In the genomic region with DNA sequence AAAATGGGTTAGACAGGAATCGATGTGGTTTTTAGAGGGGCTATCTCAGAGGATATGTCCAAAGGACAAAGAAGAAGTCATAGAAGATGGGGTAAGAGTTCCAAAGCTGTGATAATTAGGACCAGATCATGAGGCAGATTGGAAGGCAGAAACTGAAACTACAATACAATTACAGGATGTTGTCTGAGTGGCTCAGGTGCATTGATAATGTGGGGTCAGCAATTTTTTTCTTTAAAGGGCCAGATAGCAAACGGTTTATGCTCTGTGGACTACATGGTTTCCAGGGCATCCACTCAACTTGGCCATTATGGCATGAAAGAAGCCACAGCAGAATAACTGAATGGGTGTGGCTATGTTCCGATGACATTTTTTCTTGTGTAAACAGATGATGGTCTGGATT, we compare ENCODE assay signal across 18 cellular contexts.
A peak's percentile ranks its signal among the peaks of the same experiment; 100 is the strongest.
DNase-seq lines count a peak whose midpoint lies in the region; ATAC-seq, FAIRE-seq and TF ChIP-seq lines count a peak whose summit lies in the region.
"Had no signal": no experiment of that assay in that cellular context is flagged by ENCODE, and none has a peak within 500 bp of the region (broad histone marks: within the 10 kb centered on the region; RNA-seq: fewer than 3 reads in every experiment).

No MANE protein-coding gene starts in this region.

- H3K9ac ChIP-seq in HepG2 (ENCODE audit: insufficient read depth, low read depth, low read length) (no peak overlapping the region), KMS-11 (no peak overlapping the region), PC-3 (ENCODE audit: low read length) (no peak overlapping the region), Karpas-422 (ENCODE audit: low read length) (no peak overlapping the region)

- POLR2A ChIA-PET in HepG2 (lab: Yijun Ruan, JAX) (no interaction called here), PC-3 (lab: Charles Lee; ENCODE audit: unreplicated experiment) (no interaction called here)
- POLR2A ChIA-PET in activated CD4-positive, alpha-beta memory T cell treated with anti-CD3 and anti-CD28 coated beads for 36 hours (lab: Charles Lee), result no interaction called here

- H3K4me2 ChIP-seq in HepG2 (ENCODE audit: low read depth, low read length) (no peak overlapping the region), KMS-11 (peak overlapping the region; percentile 54), PC-3 (ENCODE audit: low read length) (no peak overlapping the region), Karpas-422 (ENCODE audit: low read depth, low read length, poor library complexity, severe bottlenecking) (no peak overlapping the region)

- BruUV-seq in HepG2 (replicated peaks; lab: Mats Ljungman, UMichigan) (no TSS peak), PC-3 (replicated peaks; lab: Mats Ljungman, UMichigan) (no TSS peak)

- H3F3A ChIP-seq in PC-3 (ENCODE audit: low read length, unreplicated experiment), result no peaks in the 10 kb centered on the region

- no peak for TF ChIP-seq RAD21 in HepG2 (CRISPR knock-in tag; IDR thresholded peaks at IDR 0.05)

- H3K79me2 ChIP-seq in HepG2 (ENCODE audit: insufficient read depth, low read length) (no peaks in the 10 kb centered on the region), KMS-11 (ENCODE audit: insufficient read depth, low read depth) (no peaks in the 10 kb centered on the region), PC-3 (ENCODE audit: low read length) (no peaks in the 10 kb centered on the region), Karpas-422 (ENCODE audit: low read length) (no peaks in the 10 kb centered on the region)

- H3K27ac ChIP-seq in HepG2 (ENCODE audit: extremely low read length, insufficient read depth, low read length), result no peak overlapping the region
- H3K27ac ChIP-seq in right lobe of liver, result no peak overlapping the region
- peak overlapping the region; percentile 52 for H3K27ac ChIP-seq in KMS-11
- H3K27ac ChIP-seq in PC-3 (ENCODE audit: low read length), result no peak overlapping the region
- no peak overlapping the region for H3K27ac ChIP-seq in Karpas-422 (ENCODE audit: low read length)
- H3K27ac ChIP-seq: RWPE1 had no signal

- intact Hi-C loops in HepG2 (cut with micrococcal nuclease; ENCODE audit: unreplicated experiment), result no loop called here
- intact Hi-C loops in right lobe of liver (cut with DNase I), result no loop called here
- intact Hi-C loops in PC-3 (cut with micrococcal nuclease), result no loop called here
- intact Hi-C loops in activated T-helper 2 cell treated with anti-CD3 and anti-CD28 coated beads, Interferon-gamma antibody, Interleukin-2, Interleukin-4, amounts not matched to agents 10 μg/mL and 5 μg/mL and 100 μg/mL, durations not matched to agents 14 hours and 24 hours and 36 hours (cut with micrococcal nuclease), result no loop called here
- intact Hi-C loops in activated CD4-positive, alpha-beta memory T cell treated with anti-CD3 and anti-CD28 coated beads for 36 hours (cut with micrococcal nuclease), result no loop called here

- no peak for FAIRE-seq in HepG2 (lab: Jason Lieb, UNC)
- FAIRE-seq: G401.6 had no signal

- WGBS in HepG2 (ENCODE audit: low lambda C conversion rate), result 22% methylated on average over 3 of the region's 3 CpGs
- WGBS in right lobe of liver (ENCODE audit: insufficient coverage, low coverage, low lambda C conversion rate, missing lambda C conversion rate), result 50% methylated on average over 3 of the region's 3 CpGs

- CTCF ChIA-PET in HepG2 (lab: Yijun Ruan, JAX; ENCODE audit: low intra/inter-chr PET ratio, low total read pairs) (no interaction called here), PC-3 (lab: Charles Lee) (no interaction called here)
- CTCF ChIA-PET in activated CD4-positive, alpha-beta memory T cell treated with anti-CD3 and anti-CD28 coated beads for 36 hours (lab: Charles Lee), result no interaction called here

- no peaks in the 10 kb centered on the region for H3K9me3 Mint-ChIP-seq in activated T-helper 2 cell treated with anti-CD3 and anti-CD28 coated beads, Interferon-gamma antibody, Interleukin-2, Interleukin-4, amounts not matched to agents 10 μg/mL and 5 μg/mL and 100 μg/mL, durations not matched to agents 14 hours and 24 hours and 36 hours
- peaks cover 3% of the 10 kb centered on the region for H3K9me3 Mint-ChIP-seq in activated CD4-positive, alpha-beta memory T cell treated with anti-CD3 and anti-CD28 coated beads for 36 hours

- DNase-seq in HepG2 (ENCODE audit: low spot score) (no peak), right lobe of liver (no peak), PC-3 (peak; percentile 43), Karpas-422 (no peak)
- no peak for DNase-seq in activated T-helper 2 cell treated with anti-CD3 and anti-CD28 coated beads, Interferon-gamma antibody, Interleukin-2, Interleukin-4, amounts not matched to agents 10 μg/mL and 5 μg/mL and 100 μg/mL, durations not matched to agents 14 hours and 24 hours and 36 hours (ENCODE audit: low spot score)
- DNase-seq in activated CD4-positive, alpha-beta memory T cell treated with anti-CD3 and anti-CD28 coated beads for 36 hours, result no peak
- DNase-seq: Calu3, GOT3, Kasumi-1, NCI-H1105 treated with DMSO at 0.1 percent for 48 hours, NCI-H146, NCI-H1930, NCI-H446, NCI-H524 treated with DMSO at 0.1 percent for 48 hours, SHP77 had no signal

- no peak for TF ChIP-seq CTCF in HepG2 (CRISPR knock-in tag; IDR thresholded peaks at IDR 0.05)
- TF ChIP-seq CTCF in right lobe of liver (IDR thresholded peaks at IDR 0.05), result no peak
- no peak for TF ChIP-seq CTCF in KMS-11 (conservative IDR thresholded peaks at IDR 0.05; ENCODE audit: low read depth, low read length)
- no peak for TF ChIP-seq CTCF in PC-3 (conservative IDR thresholded peaks at IDR 0.05; ENCODE audit: low read depth, low read length)

- H3K4me3 Mint-ChIP-seq in activated T-helper 2 cell treated with anti-CD3 and anti-CD28 coated beads, Interferon-gamma antibody, Interleukin-2, Interleukin-4, amounts not matched to agents 10 μg/mL and 5 μg/mL and 100 μg/mL, durations not matched to agents 14 hours and 24 hours and 36 hours (ENCODE audit: low read depth), result no peak overlapping the region
- no peak overlapping the region for H3K4me3 Mint-ChIP-seq in activated CD4-positive, alpha-beta memory T cell treated with anti-CD3 and anti-CD28 coated beads for 36 hours

- H2AFZ ChIP-seq in HepG2 (ENCODE audit: low read length) (no peak overlapping the region), KMS-11 (ENCODE audit: low read depth) (peak overlapping the region; percentile 19; the same call in 1 of the 2 replicates), PC-3 (ENCODE audit: low read length) (no peak overlapping the region), Karpas-422 (ENCODE audit: low read length) (no peak overlapping the region)

- in situ Hi-C loops in HepG2 (cut with HindIII; ENCODE audit: extremely low pct_ligation_motif_present, low pct_unique_long_range_greater_than_20kb), result no loop called here

- no peaks in the 10 kb centered on the region for H4K20me1 ChIP-seq in HepG2 (ENCODE audit: insufficient read depth, low read length)
- H4K20me1 ChIP-seq in KMS-11 (ENCODE audit: insufficient read depth), result no peaks in the 10 kb centered on the region
- no peaks in the 10 kb centered on the region for H4K20me1 ChIP-seq in PC-3 (ENCODE audit: low read length)
- no peaks in the 10 kb centered on the region for H4K20me1 ChIP-seq in Karpas-422 (ENCODE audit: insufficient read depth, low read depth, low read length)

- TF ChIP-seq EP300 in HepG2 (IDR thresholded peaks at IDR 0.05; ENCODE audit: low read depth in 2 of 2, low read length in 2 of 2) (no peak), HepG2 (CRISPR knock-in tag; IDR thresholded peaks at IDR 0.05; ENCODE audit: borderline replicate concordance) (no peak)

- no peaks in the 10 kb centered on the region for H3K36me3 ChIP-seq in HepG2 (replicated peaks in 1 of 2; ENCODE audit: control insufficient read depth in 1 of 2, insufficient read depth in 2 of 2, low read length in 2 of 2)
- H3K36me3 ChIP-seq in right lobe of liver, result no peaks in the 10 kb centered on the region
- no peaks in the 10 kb centered on the region for H3K36me3 ChIP-seq in KMS-11 (ENCODE audit: insufficient read depth)
- H3K36me3 ChIP-seq in PC-3 (ENCODE audit: low read depth, low read length), result no peaks in the 10 kb centered on the region
- no peaks in the 10 kb centered on the region for H3K36me3 ChIP-seq in Karpas-422 (ENCODE audit: insufficient read depth, low read length)

- no peak overlapping the region for H3K27ac Mint-ChIP-seq in activated T-helper 2 cell treated with anti-CD3 and anti-CD28 coated beads, Interferon-gamma antibody, Interleukin-2, Interleukin-4, amounts not matched to agents 10 μg/mL and 5 μg/mL and 100 μg/mL, durations not matched to agents 14 hours and 24 hours and 36 hours
- H3K27ac Mint-ChIP-seq in activated CD4-positive, alpha-beta memory T cell treated with anti-CD3 and anti-CD28 coated beads for 36 hours, result no peak overlapping the region

- H3K9me2 ChIP-seq in PC-3 (replicated peaks; ENCODE audit: low read length), result no peaks in the 10 kb centered on the region
- H3K9me2 ChIP-seq in Karpas-422 (replicated peaks; ENCODE audit: insufficient read depth, low read length), result no peaks in the 10 kb centered on the region

- ATAC-seq in HepG2 (no peak), right lobe of liver (no peak), PC-3 (no peak)

- H3K9me3 ChIP-seq in HepG2 (ENCODE audit: low read length) (peaks cover 71% of the 10 kb centered on the region), right lobe of liver (no peaks in the 10 kb centered on the region), PC-3 (ENCODE audit: low read length) (no peaks in the 10 kb centered on the region), Karpas-422 (ENCODE audit: low read length) (peaks cover 15% of the 10 kb centered on the region; the same call in 1 of the 2 replicates)

- H3K4me3 ChIP-seq in HepG2 (replicated peaks in 1 of 3; ENCODE audit: insufficient read depth in 1 of 3, low read depth in 2 of 3, low read length in 3 of 3) (no peak overlapping the region), right lobe of liver (no peak overlapping the region), KMS-11 (IDR thresholded peaks at IDR 0.05; ENCODE audit: insufficient read depth, low read depth, low read length) (no peak overlapping the region), PC-3 (ENCODE audit: low read length) (no peak overlapping the region), Karpas-422 (ENCODE audit: low read length) (no peak overlapping the region)

- H3K27me3 ChIP-seq in HepG2 (ENCODE audit: control insufficient read depth in 1 of 2, insufficient read depth in 2 of 2, low read length in 2 of 2) (no peaks in the 10 kb centered on the region), right lobe of liver (no peaks in the 10 kb centered on the region), KMS-11 (ENCODE audit: insufficient read depth, low read depth) (no peaks in the 10 kb centered on the region), PC-3 (ENCODE audit: low read length) (no peaks in the 10 kb centered on the region), Karpas-422 (ENCODE audit: low read length) (no peaks in the 10 kb centered on the region)

- H3K36me3 Mint-ChIP-seq in activated T-helper 2 cell treated with anti-CD3 and anti-CD28 coated beads, Interferon-gamma antibody, Interleukin-2, Interleukin-4, amounts not matched to agents 10 μg/mL and 5 μg/mL and 100 μg/mL, durations not matched to agents 14 hours and 24 hours and 36 hours (ENCODE audit: low read depth), result no peaks in the 10 kb centered on the region
- no peaks in the 10 kb centered on the region for H3K36me3 Mint-ChIP-seq in activated CD4-positive, alpha-beta memory T cell treated with anti-CD3 and anti-CD28 coated beads for 36 hours

- H3K27me3 Mint-ChIP-seq in activated T-helper 2 cell treated with anti-CD3 and anti-CD28 coated beads, Interferon-gamma antibody, Interleukin-2, Interleukin-4, amounts not matched to agents 10 μg/mL and 5 μg/mL and 100 μg/mL, durations not matched to agents 14 hours and 24 hours and 36 hours (ENCODE audit: low read depth), result no peaks in the 10 kb centered on the region
- no peaks in the 10 kb centered on the region for H3K27me3 Mint-ChIP-seq in activated CD4-positive, alpha-beta memory T cell treated with anti-CD3 and anti-CD28 coated beads for 36 hours

- H3K4me1 ChIP-seq in HepG2 (ENCODE audit: insufficient read depth, low read length) (no peaks in the 10 kb centered on the region), right lobe of liver (no peaks in the 10 kb centered on the region), KMS-11 (ENCODE audit: low read depth, poor library complexity, severe bottlenecking) (peaks cover 34% of the 10 kb centered on the region), PC-3 (ENCODE audit: insufficient read depth, low read length) (0 out of 2 replicates have a peak, but pooled peaks cover 4% of the 10 kb centered on the region), Karpas-422 (ENCODE audit: low read length) (no peaks in the 10 kb centered on the region)

- H3K4me1 Mint-ChIP-seq in activated T-helper 2 cell treated with anti-CD3 and anti-CD28 coated beads, Interferon-gamma antibody, Interleukin-2, Interleukin-4, amounts not matched to agents 10 μg/mL and 5 μg/mL and 100 μg/mL, durations not matched to agents 14 hours and 24 hours and 36 hours (ENCODE audit: low read depth), result no peaks in the 10 kb centered on the region
- H3K4me1 Mint-ChIP-seq in activated CD4-positive, alpha-beta memory T cell treated with anti-CD3 and anti-CD28 coated beads for 36 hours (ENCODE audit: low read depth), result no peaks in the 10 kb centered on the region

- TF ChIP-seq POLR2A in HepG2 (IDR thresholded peaks at IDR 0.05; ENCODE audit: insufficient read depth in 1 of 2, low read depth in 2 of 2, low read length in 2 of 2), result no peak
- no peak for TF ChIP-seq POLR2A in right lobe of liver (IDR thresholded peaks at IDR 0.05)
